ENCODE assay signal across 14 cellular contexts in genomic region chr12:1047898-1048660, GRCh38. TPM values are rescaled to one million over a fixed set of nuclear protein-coding genes. Genes with fewer than 3 reads are reported as not detected.
A peak's percentile ranks its signal among the peaks of the same experiment; 100 is the strongest.
DNase-seq lines count a peak whose midpoint lies in the region; TF ChIP-seq lines count a peak whose summit lies in the region.
"Had no signal": no experiment of that assay in that cellular context is flagged by ENCODE, and none has a peak within 500 bp of the region (broad histone marks: within the 10 kb centered on the region; RNA-seq: fewer than 3 reads in every experiment).

No MANE protein-coding gene starts in this region.

- H3K27ac ChIP-seq in GM23248 (no peak overlapping the region), parathyroid adenoma (peak overlapping the region; percentile 62), PC-9 (no peak overlapping the region)
- H3K27ac ChIP-seq: colonic mucosa, heart right ventricle had no signal

- peak; percentile 38 for DNase-seq in GM23248
- DNase-seq in NCI-H2171 treated with DMSO at 0.1 percent for 48 hours (lab: John Stamatoyannopoulos, UW) = peak; percentile 100
- DNase-seq in dermis microvascular lymphatic vessel endothelial cell (ENCODE audit: low read depth in 2 of 2) = peak; percentile 38 to 59
- DNase-seq in activated gamma-delta T cell treated with Interleukin-2 at 50 U/mL for 16 hours = no peak
- no peak for DNase-seq in activated CD4-positive, alpha-beta memory T cell treated with anti-CD3 and anti-CD28 coated beads, Interleukin-2, amount 10 ng/mL, durations not matched to agents 7 days and 5 days
- no peak for DNase-seq in PC-9
- DNase-seq: activated B cell treated with CpG ODN at 0.5 μM for 24 hours; activated naive CD4-positive, alpha-beta T cell treated with anti-CD3 and anti-CD28 coated beads, Interleukin-2, amount 10 ng/mL, durations not matched to agents 7 days and 5 days; colonic mucosa; NCI-H1105 had no signal

- H3K9me3 Mint-ChIP-seq in activated CD4-positive, alpha-beta memory T cell treated with anti-CD3 and anti-CD28 coated beads, Interleukin-2, amount 10 ng/mL, durations not matched to agents 7 days and 5 days = no peaks in the 10 kb centered on the region
- H3K9me3 Mint-ChIP-seq: activated B cell treated with CpG ODN at 0.5 μM for 24 hours; activated naive CD4-positive, alpha-beta T cell treated with anti-CD3 and anti-CD28 coated beads, Interleukin-2, amount 10 ng/mL, durations not matched to agents 7 days and 5 days; natural killer cell treated with Interleukin-12 subunit alpha and Interleukin-12 subunit beta and Interleukin-15 and Interleukin-18, amount 100 ng/mL, for 72 hours had no signal

- intact Hi-C loops in PC-9 (cut with micrococcal nuclease; ENCODE audit: unreplicated experiment) = no loop called here

- H3F3A ChIP-seq in GM23248 (ENCODE audit: insufficient read depth) (no peaks in the 10 kb centered on the region), PC-9 (ENCODE audit: insufficient read depth, low read depth) (0 out of 2 replicates have a peak, but pooled peaks cover 4% of the 10 kb centered on the region)

- H3K4me1 Mint-ChIP-seq in activated CD4-positive, alpha-beta memory T cell treated with anti-CD3 and anti-CD28 coated beads, Interleukin-2, amount 10 ng/mL, durations not matched to agents 7 days and 5 days = peaks cover 9% of the 10 kb centered on the region

- peaks cover 25% of the 10 kb centered on the region for H3K4me1 ChIP-seq in GM23248 (ENCODE audit: insufficient read depth)
- H3K4me1 ChIP-seq in parathyroid adenoma = peaks cover 16% of the 10 kb centered on the region
- peaks cover 22% of the 10 kb centered on the region for H3K4me1 ChIP-seq in PC-9 (replicated peaks; ENCODE audit: insufficient read depth)
- H3K4me1 ChIP-seq: colonic mucosa had no signal

- H3K4me3 ChIP-seq in GM23248 = no peak overlapping the region
- no peak overlapping the region for H3K4me3 ChIP-seq in parathyroid adenoma (ENCODE audit: low read depth, low read length)
- no peak overlapping the region for H3K4me3 ChIP-seq in PC-9
- H3K4me3 ChIP-seq: colonic mucosa, HAP-1, heart right ventricle had no signal

- CTCF ChIA-PET in activated CD4-positive, alpha-beta memory T cell treated with anti-CD3 and anti-CD28 coated beads, Interleukin-2, amount 10 ng/mL, durations not matched to agents 7 days and 5 days (lab: Charles Lee) = no interaction called here
- CTCF ChIA-PET in PC-9 (lab: Charles Lee) = no interaction called here

- H3K79me2 ChIP-seq in GM23248 (ENCODE audit: insufficient read depth) (peaks cover 98% of the 10 kb centered on the region), parathyroid adenoma (peaks cover 13% of the 10 kb centered on the region), PC-9 (ENCODE audit: low read depth) (0 out of 2 replicates have a peak, but pooled peaks cover 10% of the 10 kb centered on the region)

- H3K27ac Mint-ChIP-seq in activated CD4-positive, alpha-beta memory T cell treated with anti-CD3 and anti-CD28 coated beads, Interleukin-2, amount 10 ng/mL, durations not matched to agents 7 days and 5 days = no peak overlapping the region
- H3K27ac Mint-ChIP-seq: activated B cell treated with CpG ODN at 0.5 μM for 24 hours; activated naive CD4-positive, alpha-beta T cell treated with anti-CD3 and anti-CD28 coated beads, Interleukin-2, amount 10 ng/mL, durations not matched to agents 7 days and 5 days; natural killer cell treated with Interleukin-12 subunit alpha and Interleukin-12 subunit beta and Interleukin-15 and Interleukin-18, amount 100 ng/mL, for 72 hours had no signal

- H2AFZ ChIP-seq in GM23248 = no peak overlapping the region
- peak overlapping the region; percentile 71 for H2AFZ ChIP-seq in parathyroid adenoma
- H2AFZ ChIP-seq in PC-9 = no peak overlapping the region

- H4K20me1 ChIP-seq in GM23248 (ENCODE audit: insufficient read depth) (no peaks in the 10 kb centered on the region), PC-9 (ENCODE audit: insufficient read depth) (no peaks in the 10 kb centered on the region)

- 65 to 70% methylated on average over 8 of the region's 8 CpGs for WGBS in GM23248 (ENCODE audit: low coverage in 1 of 2, low lambda C conversion rate in 2 of 2, missing lambda C conversion rate in 2 of 2), 2 experiments

- H3K9ac ChIP-seq in GM23248 (no peak overlapping the region), parathyroid adenoma (no peak overlapping the region)

- no peak overlapping the region for H3K4me3 Mint-ChIP-seq in activated CD4-positive, alpha-beta memory T cell treated with anti-CD3 and anti-CD28 coated beads, Interleukin-2, amount 10 ng/mL, durations not matched to agents 7 days and 5 days
- H3K4me3 Mint-ChIP-seq: activated B cell treated with CpG ODN at 0.5 μM for 24 hours; activated naive CD4-positive, alpha-beta T cell treated with anti-CD3 and anti-CD28 coated beads, Interleukin-2, amount 10 ng/mL, durations not matched to agents 7 days and 5 days; natural killer cell treated with Interleukin-12 subunit alpha and Interleukin-12 subunit beta and Interleukin-15 and Interleukin-18, amount 100 ng/mL, for 72 hours had no signal

- no peak for TF ChIP-seq CTCF in parathyroid adenoma (IDR thresholded peaks at IDR 0.05)
- no peak for TF ChIP-seq CTCF in PC-9 (conservative IDR thresholded peaks at IDR 0.05)

- H3K27me3 Mint-ChIP-seq in activated CD4-positive, alpha-beta memory T cell treated with anti-CD3 and anti-CD28 coated beads, Interleukin-2, amount 10 ng/mL, durations not matched to agents 7 days and 5 days = no peaks in the 10 kb centered on the region
- H3K27me3 Mint-ChIP-seq: activated B cell treated with CpG ODN at 0.5 μM for 24 hours; activated naive CD4-positive, alpha-beta T cell treated with anti-CD3 and anti-CD28 coated beads, Interleukin-2, amount 10 ng/mL, durations not matched to agents 7 days and 5 days; natural killer cell treated with Interleukin-12 subunit alpha and Interleukin-12 subunit beta and Interleukin-15 and Interleukin-18, amount 100 ng/mL, for 72 hours had no signal

- H3K4me2 ChIP-seq in GM23248 (ENCODE audit: unreplicated experiment) (peak overlapping the region; percentile 14), parathyroid adenoma (ENCODE audit: low read length) (no peak overlapping the region), PC-9 (no peak overlapping the region)

- H3K9me2 ChIP-seq in GM23248 (ENCODE audit: insufficient read depth) (no peaks in the 10 kb centered on the region), PC-9 (ENCODE audit: insufficient read depth) (no peaks in the 10 kb centered on the region)

- H3K27me3 ChIP-seq in GM23248 (replicated peaks; ENCODE audit: insufficient read depth) (no peaks in the 10 kb centered on the region), parathyroid adenoma (ENCODE audit: control insufficient read depth, insufficient read depth, low read length) (no peaks in the 10 kb centered on the region), PC-9 (ENCODE audit: insufficient read depth, low read depth) (no peaks in the 10 kb centered on the region)
- H3K27me3 ChIP-seq: colonic mucosa, heart right ventricle had no signal

- H3K9me3 ChIP-seq in GM23248 (ENCODE audit: low read depth) (no peaks in the 10 kb centered on the region), parathyroid adenoma (ENCODE audit: control insufficient read depth, low read length) (no peaks in the 10 kb centered on the region), PC-9 (ENCODE audit: insufficient read depth, low read depth) (no peaks in the 10 kb centered on the region)
- H3K9me3 ChIP-seq: colonic mucosa, HAP-1, heart right ventricle had no signal

- POLR2A ChIA-PET in activated CD4-positive, alpha-beta memory T cell treated with anti-CD3 and anti-CD28 coated beads, Interleukin-2, amount 10 ng/mL, durations not matched to agents 7 days and 5 days (lab: Charles Lee) = no interaction called here
- POLR2A ChIA-PET in PC-9 (lab: Charles Lee; ENCODE audit: unreplicated experiment) = no interaction called here

- H3K36me3 ChIP-seq in GM23248 (ENCODE audit: low read depth) = no peaks in the 10 kb centered on the region
- no peaks in the 10 kb centered on the region for H3K36me3 ChIP-seq in parathyroid adenoma (ENCODE audit: control insufficient read depth, insufficient read depth, low read length)
- no peaks in the 10 kb centered on the region for H3K36me3 ChIP-seq in PC-9 (ENCODE audit: low read depth)
- H3K36me3 ChIP-seq: colonic mucosa, HAP-1, heart right ventricle had no signal

- in situ Hi-C loops in GM23248 (cut with MboI) = no loop called here

- H3K36me3 Mint-ChIP-seq in activated CD4-positive, alpha-beta memory T cell treated with anti-CD3 and anti-CD28 coated beads, Interleukin-2, amount 10 ng/mL, durations not matched to agents 7 days and 5 days (ENCODE audit: low read depth) = peaks cover 2% of the 10 kb centered on the region
- H3K36me3 Mint-ChIP-seq: activated naive CD4-positive, alpha-beta T cell treated with anti-CD3 and anti-CD28 coated beads, Interleukin-2, amount 10 ng/mL, durations not matched to agents 7 days and 5 days; natural killer cell treated with Interleukin-12 subunit alpha and Interleukin-12 subunit beta and Interleukin-15 and Interleukin-18, amount 100 ng/mL, for 72 hours had no signal

- no TSS peak for BruUV-seq in PC-9 (replicated peaks; lab: Mats Ljungman, UMichigan)

RNA-seq across cellular contexts. Expression of gene ERC1, which starts 57.1 kb away (rescaled TPM):
- 23.3 and 26.4 TPM in 2 replicates for total RNA-seq in GM23248 (2014; rRNA removed; shearing (Covaris generic))
- 20.5 and 21.5 TPM in 2 replicates for polyA plus RNA-seq in GM23248 (2016; fragmentation: Nextera tagmentation; extraction: Ambion mirVana)
- 18.4 and 29.2 TPM in 2 replicates for total RNA-seq in dermis microvascular lymphatic vessel endothelial cell
- total RNA-seq in activated CD4-positive, alpha-beta memory T cell treated with anti-CD3 and anti-CD28 coated beads, Interleukin-2, amount 10 ng/mL, durations not matched to agents 7 days and 5 days = 10 to 100 TPM; 33.5 to 37.9 TPM
- 47.2 and 52.0 TPM in 2 replicates for total RNA-seq in PC-9 (2021)

Comparison
In these comparisons a context has a peak if more than half of its experiments do, and no peak if none do; other contexts are left out.
1. DNase-seq: peak in GM23248 (single experiment), NCI-H2171 treated with DMSO at 0.1 percent for 48 hours (single experiment) and dermis microvascular lymphatic vessel endothelial cell (2 of 2); none in activated gamma-delta T cell treated with Interleukin-2 at 50 U/mL for 16 hours (single experiment), activated CD4-positive, alpha-beta memory T cell treated with anti-CD3 and anti-CD28 coated beads, Interleukin-2, amount 10 ng/mL, durations not matched to agents 7 days and 5 days (single experiment) and PC-9 (0 of 2).